ENCODE assay signal across 1 cellular context in genomic region chr5:176658007-176658599, GRCh38.
TF ChIP-seq lines count a peak whose summit lies in the region.

No MANE protein-coding gene starts in this region.

TF ChIP-seq in HCT116, 20 proteins besides CTCF, POLR2A, EP300 and RAD21 (continued from another document):
- TF ChIP-seq REST (IDR thresholded peaks at IDR 0.05; ENCODE audit: low read depth) = no peak
- TF ChIP-seq EGR1 (IDR thresholded peaks at IDR 0.05; ENCODE audit: low read depth) = no peak
- TF ChIP-seq EZH2phosphoT487 (IDR thresholded peaks at IDR 0.05; ENCODE audit: borderline replicate concordance) = no peak
- no peak for TF ChIP-seq POLR2AphosphoS5 (IDR thresholded peaks at IDR 0.05; ENCODE audit: low read depth, low read length)
- no peak for TF ChIP-seq CBX3 (IDR thresholded peaks at IDR 0.05; ENCODE audit: low read depth)
- no peak for TF ChIP-seq SIN3A (IDR thresholded peaks at IDR 0.05; ENCODE audit: low read depth)
